29 cellular contexts compared by ENCODE assay signal in genomic region chr2:176503760-176504159, GRCh38.
"Had no signal": no experiment of that assay in that cellular context is flagged by ENCODE, and none has a peak within 500 bp of the region (broad histone marks: within the 10 kb centered on the region; RNA-seq: fewer than 3 reads in every experiment).

No MANE protein-coding gene starts in this region.

- H3K36me3 ChIP-seq: esophagus muscularis mucosa, neural progenitor cell, suprapubic skin, transverse colon, upper lobe of right lung, vagina had no signal

- H3K27me3 ChIP-seq: esophagus muscularis mucosa, suprapubic skin, transverse colon, vagina had no signal

- DNase-seq: dorsolateral prefrontal cortex; effector CD8-positive, alpha-beta T cell; endodermal cell; hypothalamus; immature natural killer cell; islet precursor cell; kidney glomerular epithelial cell; naive B cell; stimulated activated CD4-positive, alpha-beta T cell treated with anti-CD3 and anti-CD28 coated beads, Interleukin-12 subunit alpha, Interleukin-12 subunit beta, amount 100 ng/mL, for 4 hours; stimulated activated CD4-positive, alpha-beta T cell treated with anti-CD3 and anti-CD28 coated beads, Interleukin-1b, Interleukin-23, amount 100 ng/mL, for 48 hours; stimulated activated CD4-positive, alpha-beta T cell treated with anti-CD3 and anti-CD28 coated beads, Interleukin-4, amount 100 ng/mL, for 1 hour; stimulated activated CD8-positive, alpha-beta memory T cell treated with anti-CD3 and anti-CD28 coated beads, Interleukin-4, amount 100 ng/mL, for 48 hours; stimulated activated naive CD4-positive, alpha-beta T cell; stimulated activated naive CD8-positive, alpha-beta T cell treated with anti-CD3 and anti-CD28 coated beads, Interleukin-15, amount 100 ng/mL, for 72 hours; transverse colon; upper lobe of right lung had no signal

- H3K27ac ChIP-seq: dorsolateral prefrontal cortex, esophagus muscularis mucosa, neural progenitor cell, parathyroid adenoma, suprapubic skin, transverse colon, upper lobe of right lung had no signal

- H3K4me3 ChIP-seq: dorsolateral prefrontal cortex, esophagus muscularis mucosa, lung, neural progenitor cell, smooth muscle cell, suprapubic skin, transverse colon, upper lobe of right lung, vagina had no signal

- H3K9me3 ChIP-seq: esophagus muscularis mucosa, suprapubic skin, transverse colon, upper lobe of right lung, vagina had no signal

- H3K4me2 ChIP-seq: neural progenitor cell, smooth muscle cell had no signal

- FAIRE-seq: colon, endothelial cell of umbilical vein, frontal cortex had no signal

- H3K9ac ChIP-seq: neural progenitor cell, parathyroid adenoma had no signal

- H3K4me1 Mint-ChIP-seq: endodermal cell, memory B cell, naive B cell had no signal

- H3K9me3 Mint-ChIP-seq: endodermal cell; memory B cell; naive B cell; natural killer cell treated with Interleukin-12 subunit alpha and Interleukin-12 subunit beta and Interleukin-15 and Interleukin-18, amount 100 ng/mL, for 72 hours; neural progenitor cell; stimulated activated naive CD8-positive, alpha-beta T cell treated with anti-CD3 and anti-CD28 coated beads, Interleukin-15, amount 100 ng/mL, for 72 hours had no signal

- H2AFZ ChIP-seq: neural progenitor cell, parathyroid adenoma had no signal

- ATAC-seq: natural killer cell treated with Interleukin-12 subunit alpha and Interleukin-12 subunit beta and Interleukin-15 and Interleukin-18, amount 100 ng/mL, for 72 hours; stimulated activated naive CD8-positive, alpha-beta T cell treated with anti-CD3 and anti-CD28 coated beads, Interleukin-15, amount 100 ng/mL, for 72 hours; upper lobe of right lung had no signal

- H3K4me1 ChIP-seq: neural progenitor cell, parathyroid adenoma, upper lobe of right lung had no signal

- H3K36me3 Mint-ChIP-seq: immature natural killer cell; memory B cell; naive B cell; natural killer cell treated with Interleukin-12 subunit alpha and Interleukin-12 subunit beta and Interleukin-15 and Interleukin-18, amount 100 ng/mL, for 72 hours; neural progenitor cell had no signal

- H3K4me3 Mint-ChIP-seq: endodermal cell; immature natural killer cell; memory B cell; naive B cell; natural killer cell treated with Interleukin-12 subunit alpha and Interleukin-12 subunit beta and Interleukin-15 and Interleukin-18, amount 100 ng/mL, for 72 hours; neural progenitor cell; stimulated activated naive CD8-positive, alpha-beta T cell treated with anti-CD3 and anti-CD28 coated beads, Interleukin-15, amount 100 ng/mL, for 72 hours had no signal

- H3K79me2 ChIP-seq: parathyroid adenoma had no signal

- H3K27ac Mint-ChIP-seq: endodermal cell; immature natural killer cell; memory B cell; naive B cell; natural killer cell treated with Interleukin-12 subunit alpha and Interleukin-12 subunit beta and Interleukin-15 and Interleukin-18, amount 100 ng/mL, for 72 hours; neural progenitor cell; progenitor cell of endocrine pancreas had no signal
